In the genomic region with DNA sequence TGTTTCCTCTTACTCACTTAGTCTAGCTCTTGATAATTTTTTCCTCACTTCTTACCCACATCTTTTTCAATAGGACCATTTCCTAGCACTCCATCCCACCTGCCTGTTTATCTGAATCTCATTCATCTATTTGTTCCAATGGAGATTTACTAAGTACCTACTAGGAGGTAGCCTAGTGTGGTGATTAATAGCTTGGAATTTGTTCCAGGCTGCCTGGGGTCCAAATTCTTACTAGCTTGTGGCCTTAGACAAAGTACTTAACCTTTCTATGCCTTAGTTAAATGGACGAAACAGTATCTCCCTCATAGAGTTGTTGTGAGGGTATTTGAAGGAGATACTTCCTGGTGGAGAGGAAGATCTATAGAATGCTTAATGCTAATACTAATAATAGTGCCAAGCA, we compare ENCODE assay signal across 15 cellular contexts.
"Had no signal": no experiment of that assay in that cellular context is flagged by ENCODE, and none has a peak within 500 bp of the region (broad histone marks: within the 10 kb centered on the region; RNA-seq: fewer than 3 reads in every experiment).

No MANE protein-coding gene starts in this region.

- H3K36me3 Mint-ChIP-seq: natural killer cell treated with Interleukin-12 subunit alpha and Interleukin-12 subunit beta and Interleukin-15 and Interleukin-18, amount 100 ng/mL, for 72 hours had no signal

- H3K27ac ChIP-seq: dorsolateral prefrontal cortex, upper lobe of left lung had no signal

- H3K4me3 Mint-ChIP-seq: activated CD4-positive, alpha-beta T cell treated with anti-CD3 and anti-CD28 coated beads, Interleukin-2, amount 10 ng/mL, durations not matched to agents 7 days and 5 days; T-helper 17 cell had no signal

- DNase-seq: activated CD4-positive, alpha-beta T cell treated with anti-CD3 and anti-CD28 coated beads, Interleukin-2, amount 10 ng/mL, durations not matched to agents 7 days and 5 days; activated naive CD4-positive, alpha-beta T cell treated with anti-CD3 and anti-CD28 coated beads, Interleukin-2, amount 50 U/mL, for 16 hours; dorsolateral prefrontal cortex; glutamatergic neuron; hypothalamus; kidney; left ventricle myocardium superior; nucleus accumbens; small intestine; stimulated activated naive CD8-positive, alpha-beta T cell treated with anti-CD3 and anti-CD28 coated beads, Interleukin-15, amount 100 ng/mL, for 72 hours; T-helper 17 cell; upper lobe of left lung had no signal

- H3K27me3 Mint-ChIP-seq: activated CD4-positive, alpha-beta T cell treated with anti-CD3 and anti-CD28 coated beads, Interleukin-2, amount 10 ng/mL, durations not matched to agents 7 days and 5 days; progenitor cell of endocrine pancreas; stimulated activated naive CD8-positive, alpha-beta T cell treated with anti-CD3 and anti-CD28 coated beads, Interleukin-15, amount 100 ng/mL, for 72 hours; T-helper 17 cell had no signal

- H3K9me3 Mint-ChIP-seq: natural killer cell treated with Interleukin-12 subunit alpha and Interleukin-12 subunit beta and Interleukin-15 and Interleukin-18, amount 100 ng/mL, for 72 hours had no signal

- H3K9me3 ChIP-seq: upper lobe of left lung had no signal

- H3K27me3 ChIP-seq: dorsolateral prefrontal cortex, upper lobe of left lung had no signal

- H3K36me3 ChIP-seq: upper lobe of left lung had no signal

- H3K4me3 ChIP-seq: dorsolateral prefrontal cortex, upper lobe of left lung had no signal

- ATAC-seq: left ventricle myocardium superior; natural killer cell treated with Interleukin-12 subunit alpha and Interleukin-12 subunit beta and Interleukin-15 and Interleukin-18, amount 100 ng/mL, for 72 hours; SK-N-SH treated with all-trans-retinoic acid at 6 μM for 48 hours; stimulated activated naive CD8-positive, alpha-beta T cell treated with anti-CD3 and anti-CD28 coated beads, Interleukin-15, amount 100 ng/mL, for 72 hours; T-helper 17 cell had no signal

- FAIRE-seq: kidney, small intestine had no signal

- H3K27ac Mint-ChIP-seq: activated CD4-positive, alpha-beta T cell treated with anti-CD3 and anti-CD28 coated beads, Interleukin-2, amount 10 ng/mL, durations not matched to agents 7 days and 5 days; progenitor cell of endocrine pancreas; stimulated activated naive CD8-positive, alpha-beta T cell treated with anti-CD3 and anti-CD28 coated beads, Interleukin-15, amount 100 ng/mL, for 72 hours; T-helper 17 cell had no signal
